In the genomic region with DNA sequence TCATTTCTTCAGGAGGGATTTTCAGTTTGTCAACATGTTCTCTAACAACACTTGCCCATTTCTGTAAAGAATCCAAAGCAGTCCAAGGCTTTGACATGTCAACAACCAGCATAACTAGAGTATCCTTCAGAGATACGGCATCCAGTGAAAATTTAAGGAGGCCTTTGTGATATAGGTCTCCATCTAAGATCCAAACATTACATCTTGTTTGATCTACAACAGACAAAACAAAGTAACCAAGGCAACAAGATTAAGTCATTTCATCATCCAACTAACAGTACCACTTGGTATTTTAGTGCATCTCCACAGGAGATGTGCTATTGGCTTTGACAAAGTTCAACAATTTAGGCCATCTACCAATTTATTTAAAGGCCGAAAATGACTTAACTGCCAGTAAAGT, we compare ENCODE assay signal across 1 cellular context.
TF ChIP-seq lines count a peak whose summit lies in the region.

No MANE protein-coding gene starts in this region.

TF ChIP-seq in IMR-90, 13 proteins besides CTCF, POLR2A, EP300 and RAD21:
- TF ChIP-seq RCOR1 (IDR thresholded peaks at IDR 0.05; ENCODE audit: insufficient replicate concordance, low read length) (no peak), CEBPB (IDR thresholded peaks at IDR 0.05; ENCODE audit: low read depth, low read length) (peak; percentile 26; the same call in 1 of the 2 replicates), MAZ (IDR thresholded peaks at IDR 0.05; ENCODE audit: borderline replicate concordance, low read depth, low read length) (no peak)
- TF ChIP-seq, protein P1, sequence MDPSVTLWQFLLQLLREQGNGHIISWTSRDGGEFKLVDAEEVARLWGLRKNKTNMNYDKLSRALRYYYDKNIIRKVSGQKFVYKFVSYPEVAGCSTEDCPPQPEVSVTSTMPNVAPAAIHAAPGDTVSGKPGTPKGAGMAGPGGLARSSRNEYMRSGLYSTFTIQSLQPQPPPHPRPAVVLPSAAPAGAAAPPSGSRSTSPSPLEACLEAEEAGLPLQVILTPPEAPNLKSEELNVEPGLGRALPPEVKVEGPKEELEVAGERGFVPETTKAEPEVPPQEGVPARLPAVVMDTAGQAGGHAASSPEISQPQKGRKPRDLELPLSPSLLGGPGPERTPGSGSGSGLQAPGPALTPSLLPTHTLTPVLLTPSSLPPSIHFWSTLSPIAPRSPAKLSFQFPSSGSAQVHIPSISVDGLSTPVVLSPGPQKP (IDR thresholded peaks at IDR 0.05; ENCODE audit: borderline replicate concordance, low read depth, low read length), result no peak
